In the genomic region with DNA sequence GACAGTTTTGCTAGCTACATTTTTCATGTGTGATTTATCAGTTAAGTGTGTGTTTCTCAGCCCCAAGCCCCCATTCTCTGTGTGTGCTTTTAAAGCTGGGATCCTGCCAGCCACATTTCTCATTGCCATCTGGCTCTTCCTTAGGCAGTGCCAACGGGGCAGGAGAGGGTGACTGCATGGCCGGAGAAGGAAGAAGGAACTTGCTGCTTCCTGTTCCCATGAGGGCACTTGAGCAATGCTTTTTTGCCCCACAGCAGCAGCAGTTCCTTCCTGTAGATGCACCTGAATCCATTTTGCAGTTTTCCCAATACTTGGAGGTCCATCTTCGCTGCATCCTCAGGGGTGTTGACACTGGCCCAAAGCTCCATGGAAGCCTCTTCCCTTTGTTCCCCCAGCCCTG, we compare ENCODE assay signal across 10 cellular contexts. TPM values are rescaled to one million over a fixed set of nuclear protein-coding genes. Genes with fewer than 3 reads are reported as not detected.
DNase-seq lines count a peak whose midpoint lies in the region; ATAC-seq and TF ChIP-seq lines count a peak whose summit lies in the region.
"Had no signal": no experiment of that assay in that cellular context is flagged by ENCODE, and none has a peak within 500 bp of the region (broad histone marks: within the 10 kb centered on the region; RNA-seq: fewer than 3 reads in every experiment).

No MANE protein-coding gene starts in this region.

- ATAC-seq in natural killer cell, result no peak
- ATAC-seq in GM21360 (IDR thresholded peaks at IDR 0.05; ENCODE audit: unreplicated experiment), result no peak
- no peak for ATAC-seq in GM18870 (IDR thresholded peaks at IDR 0.05; ENCODE audit: unreplicated experiment)

- intact Hi-C loops in natural killer cell (cut with micrococcal nuclease), result no loop called here

- no peaks in the 10 kb centered on the region for H3K36me3 Mint-ChIP-seq in natural killer cell

- no peaks in the 10 kb centered on the region for H3K27me3 Mint-ChIP-seq in natural killer cell (ENCODE audit: low read depth in 2 of 2)

- DNase-seq in GM12864 (ENCODE audit: low read depth) (no peak), NCI-H2029 treated with DMSO at 0.1 percent for 48 hours (lab: John Stamatoyannopoulos, UW) (peak; percentile 51), cerebellar cortex (ENCODE audit: low spot score) (peak; percentile 88), natural killer cell (no peak), NCI-H748 treated with DMSO at 0.1 percent for 48 hours (lab: John Stamatoyannopoulos, UW) (no peak), H4 (ENCODE audit: low spot score) (no peak)
- DNase-seq: NCI-H82, sigmoid colon had no signal

- peaks cover 83 to 85% of the 10 kb centered on the region in 2 donors for H3K4me1 Mint-ChIP-seq in natural killer cell

- H3K4me3 Mint-ChIP-seq in natural killer cell, result peak overlapping the region; percentile 74

- no peaks in the 10 kb centered on the region for H3K9me3 Mint-ChIP-seq in natural killer cell

- TF ChIP-seq CTCF in GM12864 (IDR thresholded peaks at IDR 0.05; ENCODE audit: low read depth, low read length, missing control alignments), result no peak
- no peak for TF ChIP-seq CTCF in natural killer cell (IDR thresholded peaks at IDR 0.05)

- H3K4me3 ChIP-seq in GM12864 (ENCODE audit: low read depth, low read length), result peak overlapping the region; percentile 35; the same call in 1 of the 2 replicates
- H3K4me3 ChIP-seq: sigmoid colon had no signal

- H3K27ac Mint-ChIP-seq in natural killer cell, result peak overlapping the region; percentile 87 to 88

RNA-seq across cellular contexts. Expression of gene TNRC6B, which starts 37.5 kb away (rescaled TPM):
- total RNA-seq in natural killer cell, result 100 to 1,000 TPM; 112 to 141 (median 138) TPM
- total RNA-seq in H4 (2014; rRNA removed; shearing (Covaris generic)), result 14.8 and 26.4 TPM in 2 replicates

Comparison
In these comparisons a context has a peak if more than half of its experiments do, and no peak if none do; other contexts are left out.
1. DNase-seq: peak in NCI-H2029 treated with DMSO at 0.1 percent for 48 hours (single experiment) and cerebellar cortex (single experiment); none in GM12864 (single experiment), natural killer cell (single experiment), NCI-H748 treated with DMSO at 0.1 percent for 48 hours (single experiment) and H4 (single experiment).